ENCODE assay signal across 9 cellular contexts in the genomic region with DNA sequence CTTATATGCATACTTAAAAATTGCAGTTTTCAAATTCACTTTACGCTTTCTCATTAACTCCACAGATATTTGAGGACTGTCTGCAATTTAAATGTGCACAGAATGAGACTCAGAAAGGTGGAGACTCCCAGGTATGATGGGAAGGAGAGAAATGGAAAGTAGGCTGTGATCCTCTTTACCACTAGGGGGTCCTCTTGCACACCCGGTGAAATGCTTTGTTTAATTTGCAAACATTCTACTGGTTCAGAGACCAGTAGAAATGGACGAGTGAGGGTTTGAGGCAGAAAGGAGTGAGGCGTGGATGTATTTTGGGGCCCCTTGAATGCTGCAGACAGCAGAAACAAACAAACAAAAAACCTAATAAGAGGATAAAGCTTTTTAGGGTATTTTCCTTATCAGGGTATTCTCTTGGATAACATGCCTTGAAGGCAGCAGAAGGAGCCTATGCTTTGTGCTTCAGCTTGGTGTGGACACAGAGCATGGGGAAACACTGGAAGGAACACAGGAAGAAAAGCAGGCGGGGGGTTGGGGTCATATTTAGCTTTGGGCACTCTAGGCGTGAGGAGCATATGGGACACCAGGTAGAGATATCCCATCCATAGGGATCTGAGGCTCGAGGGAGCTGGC.
A peak's percentile ranks its signal among the peaks of the same experiment; 100 is the strongest.
DNase-seq lines count a peak whose midpoint lies in the region; ATAC-seq and TF ChIP-seq lines count a peak whose summit lies in the region.
"Had no signal": no experiment of that assay in that cellular context is flagged by ENCODE, and none has a peak within 500 bp of the region (broad histone marks: within the 10 kb centered on the region; RNA-seq: fewer than 3 reads in every experiment).

No MANE protein-coding gene starts in this region.

- whole genome bisulfite sequencing in right lobe of liver (ENCODE audit: insufficient coverage, low coverage, low lambda C conversion rate, missing lambda C conversion rate), result 39% methylated on average over 7 of the region's 7 CpGs

- H3K27me3 ChIP-seq in PC-3 (ENCODE audit: low read length) (peaks cover 3% of the 10 kb centered on the region; the same call in 1 of the 2 replicates), right lobe of liver (no peaks in the 10 kb centered on the region)

- H3K27ac Mint-ChIP-seq in chondrocyte (ENCODE audit: unreplicated experiment), result no peak overlapping the region
- H3K27ac Mint-ChIP-seq: dendritic cell treated with granulocyte-macrophage colony-stimulating factor and Interleukin-4, amounts not matched to agents 40 ng/mL and 50 ng/mL, for 4 days had no signal

- no peak overlapping the region for H3K9ac ChIP-seq in PC-3 (ENCODE audit: low read length)

- no peak for TF ChIP-seq POLR2A in right lobe of liver (IDR thresholded peaks at IDR 0.05)

- TF ChIP-seq CTCF in PC-3 (conservative IDR thresholded peaks at IDR 0.05; ENCODE audit: low read depth, low read length) (peak; percentile 69), right lobe of liver (IDR thresholded peaks at IDR 0.05) (peak; percentile 35 to 77 (median 46)), chondrocyte (IDR thresholded peaks at IDR 0.05) (no peak)

- CTCF ChIA-PET in PC-3 (lab: Charles Lee), result no interaction called here

- H3K36me3 ChIP-seq in PC-3 (ENCODE audit: low read depth, low read length) (no peaks in the 10 kb centered on the region), right lobe of liver (no peaks in the 10 kb centered on the region)

- H3K9me2 ChIP-seq in PC-3 (replicated peaks; ENCODE audit: low read length), result no peaks in the 10 kb centered on the region

- H3K4me1 ChIP-seq in PC-3 (ENCODE audit: insufficient read depth, low read length) (peaks cover 19% of the 10 kb centered on the region), right lobe of liver (no peaks in the 10 kb centered on the region)

- no peaks in the 10 kb centered on the region for H3K79me2 ChIP-seq in PC-3 (ENCODE audit: low read length)

- no peaks in the 10 kb centered on the region for H3K9me3 ChIP-seq in PC-3 (ENCODE audit: low read length)
- H3K9me3 ChIP-seq in right lobe of liver, result no peaks in the 10 kb centered on the region

- DNase-seq in COLO829 (ENCODE audit: low spot score), result peak; percentile 2
- peak; percentile 47 for DNase-seq in PC-3
- no peak for DNase-seq in right lobe of liver
- no peak for DNase-seq in chondrocyte (ENCODE audit: low spot score)
- no peak for DNase-seq in NCI-H146 treated with DMSO at 0.1 percent for 48 hours (lab: John Stamatoyannopoulos, UW; ENCODE audit: unreplicated experiment)

- H3K4me1 Mint-ChIP-seq in chondrocyte (ENCODE audit: low read depth), result peaks cover 4% of the 10 kb centered on the region

- H2AFZ ChIP-seq in PC-3 (ENCODE audit: low read length), result no peak overlapping the region

- no peak overlapping the region for H3K4me3 Mint-ChIP-seq in chondrocyte (ENCODE audit: unreplicated experiment)
- H3K4me3 Mint-ChIP-seq: dendritic cell treated with granulocyte-macrophage colony-stimulating factor and Interleukin-4, amounts not matched to agents 40 ng/mL and 50 ng/mL, for 4 days had no signal

- ATAC-seq in GM18519 (IDR thresholded peaks at IDR 0.05; ENCODE audit: low FRiP score, unreplicated experiment) (peak; percentile 69), HG02981 (IDR thresholded peaks at IDR 0.05; ENCODE audit: unreplicated experiment) (peak; percentile 80), PC-3 (no peak), right lobe of liver (peak; percentile 53 to 87 (median 62)), HG03139 (IDR thresholded peaks at IDR 0.05; ENCODE audit: unreplicated experiment) (no peak)

- no peaks in the 10 kb centered on the region for H3K36me3 Mint-ChIP-seq in chondrocyte (ENCODE audit: low read depth)

- no peaks in the 10 kb centered on the region for H3K27me3 Mint-ChIP-seq in chondrocyte (ENCODE audit: low read depth)
- H3K27me3 Mint-ChIP-seq: dendritic cell treated with granulocyte-macrophage colony-stimulating factor and Interleukin-4, amounts not matched to agents 40 ng/mL and 50 ng/mL, for 4 days had no signal

- POLR2A ChIA-PET in PC-3 (lab: Charles Lee; ENCODE audit: unreplicated experiment), result no interaction called here

- H3K9me3 Mint-ChIP-seq in chondrocyte (ENCODE audit: low read depth), result peaks cover 32% of the 10 kb centered on the region
- H3K9me3 Mint-ChIP-seq: dendritic cell treated with granulocyte-macrophage colony-stimulating factor and Interleukin-4, amounts not matched to agents 40 ng/mL and 50 ng/mL, for 4 days had no signal

- no peaks in the 10 kb centered on the region for H3F3A ChIP-seq in PC-3 (ENCODE audit: low read length, unreplicated experiment)

- H3K4me3 ChIP-seq in PC-3 (ENCODE audit: low read length) (no peak overlapping the region), right lobe of liver (no peak overlapping the region)

- no peak overlapping the region for H3K27ac ChIP-seq in PC-3 (ENCODE audit: low read length)
- no peak overlapping the region for H3K27ac ChIP-seq in right lobe of liver

- no peaks in the 10 kb centered on the region for H4K20me1 ChIP-seq in PC-3 (ENCODE audit: low read length)

- intact Hi-C loops in PC-3 (cut with micrococcal nuclease), result loop anchor here (2.0 to 5.0 kb wide), 2 partner anchors 147 to 161 kb away; no protein-coding TSS in a partner anchor
- intact Hi-C loops in right lobe of liver (cut with DNase I), result no loop called here

- no peak overlapping the region for H3K4me2 ChIP-seq in PC-3 (ENCODE audit: low read length)

- BruUV-seq in PC-3 (replicated peaks; lab: Mats Ljungman, UMichigan), result no TSS peak

Comparison
In these comparisons a context has a peak if more than half of its experiments do, and no peak if none do; other contexts are left out.
1. DNase-seq: peak in COLO829 (single experiment) and PC-3 (single experiment); none in right lobe of liver (0 of 3), chondrocyte (single experiment) and NCI-H146 treated with DMSO at 0.1 percent for 48 hours (single experiment).
2. ATAC-seq: peak in GM18519 (single experiment), HG02981 (single experiment) and right lobe of liver (4 of 4); none in PC-3 (single experiment) and HG03139 (single experiment).